ENCODE assay signal across 18 cellular contexts in genomic region chr14:49478784-49479183, GRCh38.
"Had no signal": no experiment of that assay in that cellular context is flagged by ENCODE, and none has a peak within 500 bp of the region (broad histone marks: within the 10 kb centered on the region; RNA-seq: fewer than 3 reads in every experiment).

No MANE protein-coding gene starts in this region.

- H3K27ac ChIP-seq: gastrocnemius medialis, heart right ventricle, sigmoid colon, skin epidermis, vagina had no signal

- DNase-seq: effector memory CD4-positive, alpha-beta T cell; gastrocnemius medialis; heart right ventricle; immature natural killer cell; left ventricle myocardium superior; mesendoderm; naive thymus-derived CD4-positive, alpha-beta T cell; nephron progenitor cell; posterior cingulate gyrus; sigmoid colon; stimulated activated CD4-positive, alpha-beta T cell treated with anti-CD3 and anti-CD28 coated beads, Interleukin-2, amount 100 ng/mL, for 24 hours; stimulated activated CD4-positive, alpha-beta T cell treated with anti-CD3 and anti-CD28 coated beads, Interleukin-4, amount 100 ng/mL, for 4 hours; stimulated activated naive CD4-positive, alpha-beta T cell; trophoblast cell had no signal

- H3K36me3 ChIP-seq: gastrocnemius medialis, heart right ventricle, sigmoid colon, vagina had no signal

- H3K9me3 ChIP-seq: gastrocnemius medialis, sigmoid colon, vagina had no signal

- H3K4me1 ChIP-seq: gastrocnemius medialis, heart right ventricle, sigmoid colon, vagina had no signal

- H3K27me3 ChIP-seq: gastrocnemius medialis, sigmoid colon, vagina had no signal

- ATAC-seq: esophagus mucosa; gastrocnemius medialis; heart right ventricle; left ventricle myocardium superior; naive thymus-derived CD4-positive, alpha-beta T cell had no signal

- H3K4me3 ChIP-seq: gastrocnemius medialis, heart right ventricle, lung, sigmoid colon, skin epidermis, vagina had no signal
